Comparison of ENCODE assay signal across 15 cellular contexts in genomic region chr7:12839508-12840153, GRCh38.
DNase-seq lines count a peak whose midpoint lies in the region; TF ChIP-seq lines count a peak whose summit lies in the region.
"Had no signal": no experiment of that assay in that cellular context is flagged by ENCODE, and none has a peak within 500 bp of the region (broad histone marks: within the 10 kb centered on the region; RNA-seq: fewer than 3 reads in every experiment).

No MANE protein-coding gene starts in this region.

- H3K9ac ChIP-seq in HUES64 (ENCODE audit: low read depth, low read length): no peak overlapping the region

- H3K36me3 ChIP-seq in HUES64 (ENCODE audit: insufficient read depth, low read length): no peaks in the 10 kb centered on the region
- H3K36me3 ChIP-seq in MG63: no peaks in the 10 kb centered on the region
- no peaks in the 10 kb centered on the region for H3K36me3 ChIP-seq in tibial artery
- H3K36me3 ChIP-seq: gastroesophageal sphincter, ovary had no signal

- H3K9me3 ChIP-seq in HUES64 (ENCODE audit: insufficient read depth, low read depth, low read length) (peaks cover 6% of the 10 kb centered on the region), MG63 (peaks cover 12% of the 10 kb centered on the region), tibial artery (no peaks in the 10 kb centered on the region)
- H3K9me3 ChIP-seq: ovary had no signal

- H3K27ac ChIP-seq in HUES64 (ENCODE audit: low read depth, low read length) (no peak overlapping the region; the same call in 1 of the 2 replicates), substantia nigra (ENCODE audit: low read depth, low read length, poor library complexity, severe bottlenecking) (no peak overlapping the region), tibial artery (no peak overlapping the region)
- H3K27ac ChIP-seq: gastroesophageal sphincter, HL-60, ovary had no signal

- TF ChIP-seq CTCF in tibial artery (IDR thresholded peaks at IDR 0.05): no peak

- intact Hi-C loops in tibial artery (cut with DNase I; ENCODE audit: low total_unique reads): no loop called here

- H3K4me3 ChIP-seq in HUES64 (ENCODE audit: low read length): peak overlapping the region; percentile 29
- H3K4me3 ChIP-seq in MG63: no peak overlapping the region
- no peak overlapping the region for H3K4me3 ChIP-seq in tibial artery
- H3K4me3 ChIP-seq: gastroesophageal sphincter, ovary had no signal

- H3K4me1 ChIP-seq in HUES64 (ENCODE audit: insufficient read depth, low read length) (peaks cover 2% of the 10 kb centered on the region; the same call in 1 of the 2 replicates), tibial artery (no peaks in the 10 kb centered on the region)
- H3K4me1 ChIP-seq: gastroesophageal sphincter had no signal

- DNase-seq in DMS53 (lab: John Stamatoyannopoulos, UW) (peak; percentile 44), amniotic epithelial cell (ENCODE audit: low read depth) (peak; percentile 46), islet precursor cell (peak; percentile 49), substantia nigra (lab: John Stamatoyannopoulos, UW) (no peak), NOMO-1 treated with dmso at 0.1 percent for 144 hours (lab: John Stamatoyannopoulos, UW; ENCODE audit: unreplicated experiment) (no peak), MG63 (no peak), tibial artery (no peak)
- DNase-seq: activated naive CD8-positive, alpha-beta T cell treated with anti-CD3 and anti-CD28 coated beads, Interleukin-2, amount 50 U/mL, for 24 hours; activated T-cell treated with anti-CD3 and anti-CD28 coated beads for 4 hours; NCI-H446 treated with DMSO at 0.1 percent for 48 hours; ovary; T-helper 1 cell had no signal

- 51% methylated on average over 11 of the region's 11 CpGs for WGBS in HUES64

- H3K27me3 ChIP-seq in HUES64 (ENCODE audit: insufficient read depth, low read length) (no peaks in the 10 kb centered on the region), MG63 (no peaks in the 10 kb centered on the region), tibial artery (no peaks in the 10 kb centered on the region)
- H3K27me3 ChIP-seq: gastroesophageal sphincter, ovary had no signal

Comparison
In these comparisons a context has a peak if more than half of its experiments do, and no peak if none do; other contexts are left out.
1. DNase-seq: peak in DMS53 (single experiment), amniotic epithelial cell (single experiment) and islet precursor cell (single experiment); none in substantia nigra (0 of 49), NOMO-1 treated with dmso at 0.1 percent for 144 hours (single experiment), MG63 (single experiment) and tibial artery (0 of 2).